In genomic region chr2:192657364-192657763, GRCh38 we compare ENCODE assay signal across 22 cellular contexts.
A peak's percentile ranks its signal among the peaks of the same experiment; 100 is the strongest.
DNase-seq lines count a peak whose midpoint lies in the region; ATAC-seq and TF ChIP-seq lines count a peak whose summit lies in the region.
"Had no signal": no experiment of that assay in that cellular context is flagged by ENCODE, and none has a peak within 500 bp of the region (broad histone marks: within the 10 kb centered on the region; RNA-seq: fewer than 3 reads in every experiment).

No MANE protein-coding gene starts in this region.

- no peak overlapping the region for H3K18ac ChIP-seq in H9 (ENCODE audit: insufficient read length, low read depth, low read length)

- H3K4ac ChIP-seq in H9 (ENCODE audit: low read depth, low read length), result no peak overlapping the region

- H3K4me3 ChIP-seq in WERI-Rb-1 (ENCODE audit: low read depth, low read length), result no peak overlapping the region
- H3K4me3 ChIP-seq: GM12878, Peyer's patch, SJSA1 had no signal

- H4K20me1 ChIP-seq in H9 (ENCODE audit: control insufficient read depth, insufficient read depth, insufficient read length), result no peaks in the 10 kb centered on the region

- ATAC-seq in natural killer cell (no peak), HG02759 (IDR thresholded peaks at IDR 0.05; ENCODE audit: unreplicated experiment) (no peak), SK-N-SH treated with all-trans-retinoic acid at 6 μM for 48 hours (no peak), left lobe of liver (no peak)
- ATAC-seq: GM12878 had no signal

- H3T11ph ChIP-seq in H9 (ENCODE audit: low read length), result no peak overlapping the region

- WGBS in H9 (ENCODE audit: extremely low coverage, insufficient read length, low lambda C conversion rate), result no CpG with 5 or more reads among the region's 3 CpGs

- TF ChIP-seq CTCF in H9 (conservative IDR thresholded peaks at IDR 0.05) (no peak), WERI-Rb-1 (IDR thresholded peaks at IDR 0.05; ENCODE audit: low read depth, low read length) (no peak), natural killer cell (IDR thresholded peaks at IDR 0.05) (no peak)

- DNase-seq in H9 (no peak), NCI-H146 (lab: John Stamatoyannopoulos, UW) (peak; percentile 83), NCI-H774 (lab: John Stamatoyannopoulos, UW) (peak; percentile 13), WERI-Rb-1 (peak; percentile 43), natural killer cell (no peak), left lobe of liver (ENCODE audit: low spot score) (no peak)
- DNase-seq: BE2C, DMS79 treated with DMSO at 0.1 percent for 48 hours, KBM-7, MM.1S, NCI-H1092, NCI-H187 treated with DMSO at 0.1 percent for 48 hours, NCI-H2107, NCI-H345, NCI-H524, Peyer's patch, T-helper 2 cell had no signal

- peaks cover 13% of the 10 kb centered on the region in 2 experiments for H3K9me3 Mint-ChIP-seq in H9
- peaks cover 15 to 25% of the 10 kb centered on the region in 2 donors for H3K9me3 Mint-ChIP-seq in natural killer cell

- H3K4me1 Mint-ChIP-seq in H9 (peaks cover 3 to 12% of the 10 kb centered on the region in 2 experiments; a peak in 3 of 4 replicates), natural killer cell (no peaks in the 10 kb centered on the region)

- H2AFZ ChIP-seq in H9 (ENCODE audit: low read length), result no peak overlapping the region

- H2BK15ac ChIP-seq in H9 (ENCODE audit: low read depth, low read length), result peak overlapping the region; percentile 48; the same call in 1 of the 2 replicates

- no peak overlapping the region for H4K91ac ChIP-seq in H9 (ENCODE audit: insufficient read length, low read depth, low read length)

- H3K9ac ChIP-seq in H9 (ENCODE audit: extremely low read depth, insufficient read length, low read length), result no peak overlapping the region

- peaks cover 3 to 13% (median 11%) of the 10 kb centered on the region in 3 experiments; a peak in 5 of 7 replicates for H3K36me3 Mint-ChIP-seq in H9 (ENCODE audit: insufficient read depth in 1 of 3, low read depth in 3 of 3)
- H3K36me3 Mint-ChIP-seq in natural killer cell, result no peaks in the 10 kb centered on the region

- no peaks in the 10 kb centered on the region for H3K79me1 ChIP-seq in H9 (ENCODE audit: insufficient read depth, low read depth, low read length, poor library complexity, severe bottlenecking)

- H4K8ac ChIP-seq in H9 (replicated peaks; ENCODE audit: insufficient read length, low read depth, low read length), result no peak overlapping the region

- H3K36me3 ChIP-seq in WERI-Rb-1, result no peaks in the 10 kb centered on the region
- H3K36me3 ChIP-seq: BE2C, Peyer's patch, SJSA1 had no signal

- H3K4me2 ChIP-seq in H9 (ENCODE audit: insufficient read depth, insufficient read length, low read length), result no peak overlapping the region

- H2BK5ac ChIP-seq in H9 (ENCODE audit: insufficient read length, low read length), result no peak overlapping the region

- H3K14ac ChIP-seq in H9 (ENCODE audit: insufficient read depth, low read length), result no peak overlapping the region

- intact Hi-C loops in natural killer cell (cut with micrococcal nuclease), result no loop called here

- no peak overlapping the region for H2BK120ac ChIP-seq in H9 (ENCODE audit: low read depth, low read length, poor library complexity, severe bottlenecking)

- H3K27ac ChIP-seq in H9 (ENCODE audit: insufficient read length, low read depth, low read length) (no peak overlapping the region), WERI-Rb-1 (no peak overlapping the region)
- H3K27ac ChIP-seq: HL-60, Peyer's patch, SJSA1 had no signal

- H3K27me3 ChIP-seq in H9 (ENCODE audit: insufficient read depth, low read length) (no peaks in the 10 kb centered on the region), WERI-Rb-1 (ENCODE audit: insufficient read depth, low read depth, severe bottlenecking) (no peaks in the 10 kb centered on the region)
- H3K27me3 ChIP-seq: BE2C, Peyer's patch, SJSA1 had no signal

- no peaks in the 10 kb centered on the region for H3K4me1 ChIP-seq in H9 (ENCODE audit: insufficient read depth, low read length)
- H3K4me1 ChIP-seq: Peyer's patch, SJSA1 had no signal

- H3K23me2 ChIP-seq in H9 (ENCODE audit: insufficient read length, low read depth, low read length, poor library complexity, severe bottlenecking), result no peaks in the 10 kb centered on the region

- no peak overlapping the region for H2BK20ac ChIP-seq in H9 (ENCODE audit: low read depth, low read length, poor library complexity, severe bottlenecking)

- H3K4me3 Mint-ChIP-seq in H9, result no peak overlapping the region
- H3K4me3 Mint-ChIP-seq in natural killer cell, result no peak overlapping the region

- H3K56ac ChIP-seq in H9 (ENCODE audit: insufficient read length, low read depth, low read length), result no peak overlapping the region

- no peak overlapping the region for H2BK12ac ChIP-seq in H9 (ENCODE audit: insufficient read length, low read depth, low read length)

- H3K79me2 ChIP-seq in H9 (ENCODE audit: insufficient read depth, low read length), result no peaks in the 10 kb centered on the region

- H3K9me3 ChIP-seq in H9 (ENCODE audit: control insufficient read depth, low read depth, low read length) (no peaks in the 10 kb centered on the region), WERI-Rb-1 (ENCODE audit: severe bottlenecking) (no peaks in the 10 kb centered on the region)
- H3K9me3 ChIP-seq: BE2C, Peyer's patch, SJSA1 had no signal

- H3K27me3 Mint-ChIP-seq in H9 (ENCODE audit: low read depth) (no peaks in the 10 kb centered on the region), natural killer cell (ENCODE audit: low read depth in 2 of 2) (no peaks in the 10 kb centered on the region)

- no peak overlapping the region for H2AK5ac ChIP-seq in H9 (ENCODE audit: insufficient read length, low read length)

- H3K27ac Mint-ChIP-seq in H9, result no peak overlapping the region; a peak in 1 of 7 replicates
- no peak overlapping the region for H3K27ac Mint-ChIP-seq in natural killer cell

- H4K5ac ChIP-seq in H9 (ENCODE audit: insufficient read length, low read depth, low read length), result no peak overlapping the region

- no peak overlapping the region for H3K23ac ChIP-seq in H9 (ENCODE audit: insufficient read length, low read depth, low read length)

TF ChIP-seq in SK-N-SH treated with all-trans-retinoic acid at 6 μM for 48 hours, 23 proteins besides CTCF, POLR2A, EP300 and RAD21 (continues in another document):
- TF ChIP-seq ZNF70 (CRISPR knock-in tag; IDR thresholded peaks at IDR 0.05), result no peak
- TF ChIP-seq ZNF8 (CRISPR knock-in tag; IDR thresholded peaks at IDR 0.05), result no peak
- TF ChIP-seq ZFP30 (CRISPR knock-in tag; IDR thresholded peaks at IDR 0.05), result no peak
- no peak for TF ChIP-seq TOX (CRISPR knock-in tag; IDR thresholded peaks at IDR 0.05; ENCODE audit: borderline replicate concordance)
- no peak for TF ChIP-seq RARB (CRISPR knock-in tag; IDR thresholded peaks at IDR 0.05)
- TF ChIP-seq OSR1 (CRISPR knock-in tag; IDR thresholded peaks at IDR 0.05), result no peak
- TF ChIP-seq POU6F1 (CRISPR knock-in tag; IDR thresholded peaks at IDR 0.05; ENCODE audit: borderline replicate concordance, low read depth), result no peak
- TF ChIP-seq ZFP3 (CRISPR knock-in tag; IDR thresholded peaks at IDR 0.05), result no peak
- no peak for TF ChIP-seq GLIS3 (CRISPR knock-in tag; IDR thresholded peaks at IDR 0.05)
- no peak for TF ChIP-seq BACH2 (CRISPR knock-in tag; IDR thresholded peaks at IDR 0.05; ENCODE audit: borderline replicate concordance)
- TF ChIP-seq CSDC2 (CRISPR knock-in tag; IDR thresholded peaks at IDR 0.05), result no peak
- TF ChIP-seq ZNF565 (CRISPR knock-in tag; conservative IDR thresholded peaks at IDR 0.05; ENCODE audit: low read depth), result no peak
- TF ChIP-seq ARNTL (CRISPR knock-in tag; IDR thresholded peaks at IDR 0.05; ENCODE audit: borderline replicate concordance, low read depth), result no peak
- no peak for TF ChIP-seq CSRNP3 (CRISPR knock-in tag; IDR thresholded peaks at IDR 0.05)
- no peak for TF ChIP-seq CREB5 (CRISPR knock-in tag; IDR thresholded peaks at IDR 0.05; ENCODE audit: low read depth)
- TF ChIP-seq PPARA (CRISPR knock-in tag; IDR thresholded peaks at IDR 0.05; ENCODE audit: borderline replicate concordance), result no peak
- no peak for TF ChIP-seq ISL1 (CRISPR knock-in tag; IDR thresholded peaks at IDR 0.05)
- TF ChIP-seq SNAI2 (CRISPR knock-in tag; IDR thresholded peaks at IDR 0.05), result no peak

Comparison
In these comparisons a context has a peak if more than half of its experiments do, and no peak if none do; other contexts are left out.
1. DNase-seq: peak in NCI-H146 (single experiment), NCI-H774 (single experiment) and WERI-Rb-1 (single experiment); none in H9 (single experiment), natural killer cell (single experiment) and left lobe of liver (single experiment).